Comparison of ENCODE assay signal across 23 cellular contexts in the genomic region with DNA sequence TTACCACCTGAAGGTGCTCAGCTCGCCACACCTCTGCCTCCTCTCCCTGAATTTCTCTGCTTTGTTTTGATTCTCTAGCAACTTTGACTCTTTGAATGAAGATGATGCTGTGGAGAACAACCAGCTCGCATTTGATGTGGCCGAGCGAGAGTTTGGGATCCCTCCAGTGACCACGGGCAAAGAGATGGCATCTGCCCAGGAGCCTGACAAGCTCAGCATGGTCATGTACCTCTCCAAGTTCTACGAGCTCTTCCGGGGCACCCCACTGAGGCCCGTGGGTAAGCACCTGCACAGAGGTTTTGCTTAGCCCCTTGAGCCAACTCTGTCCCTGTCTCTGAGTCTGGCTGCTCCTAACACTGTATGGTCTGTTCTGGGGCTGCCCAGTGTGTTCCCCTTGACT.
DNase-seq lines count a peak whose midpoint lies in the region; ATAC-seq and TF ChIP-seq lines count a peak whose summit lies in the region.
"Had no signal": no experiment of that assay in that cellular context is flagged by ENCODE, and none has a peak within 500 bp of the region (broad histone marks: within the 10 kb centered on the region; RNA-seq: fewer than 3 reads in every experiment).

No MANE protein-coding gene starts in this region.

- no peak overlapping the region for H3K4me2 ChIP-seq in neuronal stem cell (ENCODE audit: insufficient read depth, low read length, poor library complexity, severe bottlenecking)

- no peak overlapping the region for H3K23ac ChIP-seq in neuronal stem cell (ENCODE audit: low read depth, low read length, poor library complexity)

- no peak overlapping the region for H2BK120ac ChIP-seq in neuronal stem cell (ENCODE audit: low read depth, low read length)

- in situ Hi-C loops in G401 (cut with HindIII; ENCODE audit: low sequenced_read_pairs): no loop called here

- DNase-seq in activated CD8-positive, alpha-beta memory T cell treated with anti-CD3 and anti-CD28 coated beads, Interleukin-2, amount 10 ng/mL, durations not matched to agents 7 days and 5 days: no peak
- DNase-seq in activated CD8-positive, alpha-beta memory T cell treated with anti-CD3 and anti-CD28 coated beads, Interleukin-2, amount 50 U/mL, for 4 hours: no peak
- DNase-seq in G401 (ENCODE audit: low spot score) (peak; percentile 66), ascending aorta (ENCODE audit: low spot score in 2 of 2) (no peak), neuronal stem cell (ENCODE audit: low spot score) (no peak), T-helper 9 cell (no peak), SIG-M5 (lab: John Stamatoyannopoulos, UW) (no peak)
- DNase-seq: activated T-cell treated with anti-CD3 and anti-CD28 coated beads, Interleukin-2, amount 50 U/mL, for 48 hours; C1 segment of cervical spinal cord; DMS153; foreskin keratinocyte; GF-D8; GM23248; hypothalamus; lower lobe of right lung; MG63; NCI-H1417 treated with DMSO at 0.1 percent for 48 hours; NCI-H510A treated with DMSO at 0.1 percent for 48 hours; nucleus accumbens; retina; spleen had no signal

- H3K27me3 ChIP-seq in ascending aorta: no peaks in the 10 kb centered on the region
- H3K27me3 ChIP-seq in neuronal stem cell (ENCODE audit: control insufficient read depth in 3 of 3, insufficient read depth in 3 of 3, low read depth in 1 of 3, low read length in 3 of 3): no peaks in the 10 kb centered on the region
- H3K27me3 ChIP-seq: foreskin keratinocyte, MG63, spleen had no signal

- H3K4me3 ChIP-seq in ascending aorta: no peak overlapping the region
- no peak overlapping the region for H3K4me3 ChIP-seq in neuronal stem cell (ENCODE audit: low read length in 2 of 2)
- H3K4me3 ChIP-seq: GM23248, lower lobe of right lung, MG63, spleen had no signal

- no peaks in the 10 kb centered on the region for H3K9me3 ChIP-seq in ascending aorta
- no peaks in the 10 kb centered on the region for H3K9me3 ChIP-seq in neuronal stem cell (replicated peaks in 1 of 2; ENCODE audit: control insufficient read depth in 2 of 2, insufficient read depth in 1 of 2, low read depth in 1 of 2, low read length in 2 of 2)
- H3K9me3 ChIP-seq: lower lobe of right lung, MG63, spleen had no signal

- peak overlapping the region; percentile 17 for H2AK5ac ChIP-seq in neuronal stem cell (ENCODE audit: low read depth, low read length)

- H3K4me1 ChIP-seq in ascending aorta (peaks cover 24 to 40% of the 10 kb centered on the region in 2 donors), neuronal stem cell (ENCODE audit: control insufficient read depth in 2 of 2, insufficient read depth in 1 of 2, low read depth in 1 of 2, low read length in 2 of 2) (no peaks in the 10 kb centered on the region)
- H3K4me1 ChIP-seq: foreskin keratinocyte had no signal

- H2BK12ac ChIP-seq in neuronal stem cell (ENCODE audit: low read length): no peak overlapping the region

- no peak overlapping the region for H3K14ac ChIP-seq in neuronal stem cell (ENCODE audit: low read length)

- no peaks in the 10 kb centered on the region for H3K79me1 ChIP-seq in neuronal stem cell (ENCODE audit: low read depth, low read length)

- no peaks in the 10 kb centered on the region for H3K9me3 Mint-ChIP-seq in activated CD8-positive, alpha-beta memory T cell treated with anti-CD3 and anti-CD28 coated beads, Interleukin-2, amount 10 ng/mL, durations not matched to agents 7 days and 5 days (ENCODE audit: low read depth)
- H3K9me3 Mint-ChIP-seq: IgD-negative memory B cell had no signal

- CTCF ChIA-PET in activated CD8-positive, alpha-beta memory T cell treated with anti-CD3 and anti-CD28 coated beads, Interleukin-2, amount 10 ng/mL, durations not matched to agents 7 days and 5 days (lab: Charles Lee): interaction anchor here (0.6 to 5.5 kb wide), 6 partner anchors 9 to 260 kb away, joined by 3 to 69 read pairs (median 6); no protein-coding TSS in a partner anchor

- no CpG with 5 or more reads among the region's 8 CpGs for WGBS in neuronal stem cell (ENCODE audit: extremely low coverage in 2 of 2, insufficient read length in 2 of 2, insufficient replicate concordance in 1 of 2), 2 donors

- peaks cover 95 to 100% of the 10 kb centered on the region in 2 donors for H3K36me3 ChIP-seq in ascending aorta
- H3K36me3 ChIP-seq in neuronal stem cell (replicated peaks in 1 of 2; ENCODE audit: control insufficient read depth in 2 of 2, insufficient read depth in 2 of 2, low read length in 2 of 2): no peaks in the 10 kb centered on the region

- no peaks in the 10 kb centered on the region for H3K27me3 Mint-ChIP-seq in activated CD8-positive, alpha-beta memory T cell treated with anti-CD3 and anti-CD28 coated beads, Interleukin-2, amount 10 ng/mL, durations not matched to agents 7 days and 5 days

- peak overlapping the region; percentile 94 to 98 for H3K27ac ChIP-seq in ascending aorta
- no peak overlapping the region for H3K27ac ChIP-seq in neuronal stem cell (replicated peaks; ENCODE audit: low read length)
- H3K27ac ChIP-seq: foreskin keratinocyte, GM23248, lower lobe of right lung had no signal

- H2BK15ac ChIP-seq in neuronal stem cell (ENCODE audit: low read length): no peak overlapping the region

- H3K4me1 Mint-ChIP-seq in activated CD8-positive, alpha-beta memory T cell treated with anti-CD3 and anti-CD28 coated beads, Interleukin-2, amount 10 ng/mL, durations not matched to agents 7 days and 5 days: peaks cover 49% of the 10 kb centered on the region

- no peak overlapping the region for H2AFZ ChIP-seq in neuronal stem cell (ENCODE audit: low read length)
- H2AFZ ChIP-seq: GM23248 had no signal

- no peak overlapping the region for H4K8ac ChIP-seq in neuronal stem cell (ENCODE audit: low read depth, low read length)

- no peak overlapping the region for H4K91ac ChIP-seq in neuronal stem cell (ENCODE audit: low read depth, low read length, poor library complexity)

- ATAC-seq in activated CD8-positive, alpha-beta memory T cell treated with anti-CD3 and anti-CD28 coated beads, Interleukin-2, amount 10 ng/mL, durations not matched to agents 7 days and 5 days: no peak
- no peak for ATAC-seq in GM19395 (IDR thresholded peaks at IDR 0.05; ENCODE audit: unreplicated experiment)
- ATAC-seq: foreskin keratinocyte, lower lobe of right lung had no signal

- no peak overlapping the region for H3K4me3 Mint-ChIP-seq in activated CD8-positive, alpha-beta memory T cell treated with anti-CD3 and anti-CD28 coated beads, Interleukin-2, amount 10 ng/mL, durations not matched to agents 7 days and 5 days

- intact Hi-C loops in ascending aorta (cut with DNase I): no loop called here

- no peak overlapping the region for H2BK5ac ChIP-seq in neuronal stem cell (ENCODE audit: low read length)

- no peak overlapping the region for H3K9ac ChIP-seq in neuronal stem cell (ENCODE audit: low read depth, low read length, poor library complexity)
- H3K9ac ChIP-seq: GM23248 had no signal

- TF ChIP-seq CTCF in ascending aorta (IDR thresholded peaks at IDR 0.05): no peak

- peaks cover 70% of the 10 kb centered on the region for H3K36me3 Mint-ChIP-seq in activated CD8-positive, alpha-beta memory T cell treated with anti-CD3 and anti-CD28 coated beads, Interleukin-2, amount 10 ng/mL, durations not matched to agents 7 days and 5 days
- H3K36me3 Mint-ChIP-seq: IgD-negative memory B cell had no signal

- H3K18ac ChIP-seq in neuronal stem cell (ENCODE audit: low read length): no peak overlapping the region

- peak overlapping the region; percentile 46 for H3K27ac Mint-ChIP-seq in activated CD8-positive, alpha-beta memory T cell treated with anti-CD3 and anti-CD28 coated beads, Interleukin-2, amount 10 ng/mL, durations not matched to agents 7 days and 5 days
- H3K27ac Mint-ChIP-seq: IgD-negative memory B cell had no signal

- no peak overlapping the region for H3K4ac ChIP-seq in neuronal stem cell (ENCODE audit: low read length)
